15 cellular contexts compared by ENCODE assay signal in the genomic region with DNA sequence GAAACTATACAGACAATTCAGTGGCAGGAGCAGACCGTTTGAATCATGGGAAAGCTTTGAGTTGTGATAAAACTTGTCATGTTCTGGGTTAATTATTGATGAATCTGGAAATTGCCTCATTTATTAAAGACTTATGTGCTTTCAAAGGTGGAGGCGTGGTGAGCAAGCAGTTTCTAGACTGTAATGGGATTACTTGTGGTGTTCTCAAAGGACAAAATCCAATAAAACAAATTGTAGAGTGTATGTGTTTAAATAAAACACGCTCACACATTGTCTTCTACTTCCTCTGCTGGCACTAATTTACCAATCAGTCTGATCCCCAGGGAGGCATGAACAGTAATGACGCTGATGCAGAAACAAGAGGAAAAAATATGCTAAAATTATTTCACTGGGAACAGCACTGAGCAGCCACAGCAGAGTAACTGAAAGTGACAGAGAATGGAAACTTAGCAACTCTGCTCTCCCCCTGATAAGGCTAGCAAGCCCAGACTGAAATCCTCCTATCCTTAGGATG. TPM values are rescaled to one million over a fixed set of nuclear protein-coding genes. Genes with fewer than 3 reads are reported as not detected.
DNase-seq lines count a peak whose midpoint lies in the region; ATAC-seq and TF ChIP-seq lines count a peak whose summit lies in the region.
"Had no signal": no experiment of that assay in that cellular context is flagged by ENCODE, and none has a peak within 500 bp of the region (broad histone marks: within the 10 kb centered on the region; RNA-seq: fewer than 3 reads in every experiment).

No MANE protein-coding gene starts in this region.

- TF ChIP-seq CTCF in body of pancreas (IDR thresholded peaks at IDR 0.05) = peak in 1 of 7 experiments; percentile 1
- no peak for TF ChIP-seq CTCF in mucosa of descending colon (IDR thresholded peaks at IDR 0.05)

- peak overlapping the region in 5 of 11 experiments; percentile 13 to 51 (median 40); a peak in 7 of 22 replicates for H3K27ac ChIP-seq in BLaER1 treated with 17β-estradiol and CSF1 and Interleukin-3, amounts not matched to agents 10 nM and 100 nM
- peak overlapping the region in 3 of 4 donors; percentile 71 to 84 (median 76) for H3K27ac ChIP-seq in body of pancreas
- H3K27ac ChIP-seq: gastroesophageal sphincter had no signal

- no peak overlapping the region for H3K4me3 Mint-ChIP-seq in activated CD4-positive, alpha-beta T cell treated with anti-CD3 and anti-CD28 coated beads, Interleukin-2, amount 10 ng/mL, durations not matched to agents 24 days and 14 days
- H3K4me3 Mint-ChIP-seq in T-helper 17 cell = no peak overlapping the region
- H3K4me3 Mint-ChIP-seq: CD4-positive, alpha-beta memory T cell; memory B cell; T-cell had no signal

- H3K4me3 ChIP-seq in BLaER1 treated with 17β-estradiol and CSF1 and Interleukin-3, amounts not matched to agents 10 nM and 100 nM = no peak overlapping the region
- H3K4me3 ChIP-seq in body of pancreas (no peak overlapping the region), mucosa of descending colon (no peak overlapping the region)
- H3K4me3 ChIP-seq: gastroesophageal sphincter, sigmoid colon had no signal

- peak overlapping the region in 4 of 11 experiments; percentile 4 to 52 (median 40); a peak in 8 of 22 replicates for H3K9ac ChIP-seq in BLaER1 treated with 17β-estradiol and CSF1 and Interleukin-3, amounts not matched to agents 10 nM and 100 nM

- H3K27me3 Mint-ChIP-seq in activated CD4-positive, alpha-beta T cell treated with anti-CD3 and anti-CD28 coated beads, Interleukin-2, amount 10 ng/mL, durations not matched to agents 24 days and 14 days = no peaks in the 10 kb centered on the region
- peaks cover 45% of the 10 kb centered on the region for H3K27me3 Mint-ChIP-seq in T-helper 17 cell

- TF ChIP-seq POLR2A in body of pancreas (IDR thresholded peaks at IDR 0.05) = no peak

- H3K4me1 ChIP-seq in BLaER1 treated with 17β-estradiol and CSF1 and Interleukin-3, amounts not matched to agents 10 nM and 100 nM = peaks cover 24 to 82% (median 75%) of the 10 kb centered on the region in 10 experiments
- H3K4me1 ChIP-seq in body of pancreas (peaks cover 53% of the 10 kb centered on the region), mucosa of descending colon (ENCODE audit: low read depth) (peaks cover 16% of the 10 kb centered on the region)

- H3K36me3 ChIP-seq in BLaER1 treated with 17β-estradiol and CSF1 and Interleukin-3, amounts not matched to agents 10 nM and 100 nM = no peaks in the 10 kb centered on the region
- H3K36me3 ChIP-seq in body of pancreas (replicated peaks in 1 of 2; ENCODE audit: insufficient read depth in 1 of 2, low read depth in 2 of 2) (no peaks in the 10 kb centered on the region), mucosa of descending colon (ENCODE audit: low read depth) (no peaks in the 10 kb centered on the region)
- H3K36me3 ChIP-seq: gastroesophageal sphincter, sigmoid colon had no signal

- no peaks in the 10 kb centered on the region for H3K9me3 Mint-ChIP-seq in activated CD4-positive, alpha-beta T cell treated with anti-CD3 and anti-CD28 coated beads, Interleukin-2, amount 10 ng/mL, durations not matched to agents 24 days and 14 days
- H3K9me3 Mint-ChIP-seq: activated naive CD4-positive, alpha-beta T cell treated with anti-CD3 and anti-CD28 coated beads, Interleukin-2, amount 50 U/mL, for 72 hours; memory B cell; T-cell had no signal

- H3K4me2 ChIP-seq in BLaER1 treated with 17β-estradiol and CSF1 and Interleukin-3, amounts not matched to agents 10 nM and 100 nM = peak overlapping the region; percentile 25 to 85 (median 63); a peak in 21 of 22 replicates

- H3K9me3 ChIP-seq in BLaER1 treated with 17β-estradiol and CSF1 and Interleukin-3, amounts not matched to agents 10 nM and 100 nM (replicated peaks in 1 of 11) = no peaks in the 10 kb centered on the region
- no peaks in the 10 kb centered on the region for H3K9me3 ChIP-seq in body of pancreas
- H3K9me3 ChIP-seq in mucosa of descending colon = no peaks in the 10 kb centered on the region
- no peaks in the 10 kb centered on the region for H3K9me3 ChIP-seq in T-helper 17 cell (ENCODE audit: control insufficient read depth, low read length, poor library complexity, severe bottlenecking)
- H3K9me3 ChIP-seq: gastroesophageal sphincter, sigmoid colon had no signal

- DNase-seq in body of pancreas = peak; percentile 40 to 69 (median 54)
- DNase-seq in mucosa of descending colon = peak in 1 of 3 donors; percentile 37
- DNase-seq in midbrain (lab: John Stamatoyannopoulos, UW) = no peak
- no peak for DNase-seq in activated CD4-positive, alpha-beta T cell treated with anti-CD3 and anti-CD28 coated beads, Interleukin-2, amount 10 ng/mL, durations not matched to agents 24 days and 14 days
- DNase-seq in activated CD4-positive, alpha-beta T cell treated with anti-CD3 and anti-CD28 coated beads for 48 hours = no peak
- DNase-seq in T-helper 17 cell = no peak
- DNase-seq: CD4-positive, alpha-beta memory T cell; MM.1S; sigmoid colon; T-cell had no signal

- no peaks in the 10 kb centered on the region for H3K27me3 ChIP-seq in BLaER1 treated with 17β-estradiol and CSF1 and Interleukin-3, amounts not matched to agents 10 nM and 100 nM
- no peaks in the 10 kb centered on the region for H3K27me3 ChIP-seq in body of pancreas
- H3K27me3 ChIP-seq: gastroesophageal sphincter, sigmoid colon had no signal

- H4K20me1 ChIP-seq in BLaER1 treated with 17β-estradiol and CSF1 and Interleukin-3, amounts not matched to agents 10 nM and 100 nM = peaks cover 0 to 70% (median 18%) of the 10 kb centered on the region in 11 experiments; a peak in 15 of 22 replicates

- 12 to 17% methylated on average over 4 of the region's 4 CpGs for WGBS in body of pancreas, 2 donors

- ATAC-seq in HG03432 (IDR thresholded peaks at IDR 0.05; ENCODE audit: unreplicated experiment) (peak; percentile 46), body of pancreas (peak; percentile 79), mucosa of descending colon (peak; percentile 80), T-helper 17 cell (no peak)
- ATAC-seq: activated naive CD4-positive, alpha-beta T cell treated with anti-CD3 and anti-CD28 coated beads, Interleukin-2, amount 50 U/mL, for 72 hours; gastroesophageal sphincter; T-cell had no signal

- H3K27ac Mint-ChIP-seq in activated CD4-positive, alpha-beta T cell treated with anti-CD3 and anti-CD28 coated beads, Interleukin-2, amount 10 ng/mL, durations not matched to agents 24 days and 14 days = no peak overlapping the region
- no peak overlapping the region for H3K27ac Mint-ChIP-seq in T-helper 17 cell
- H3K27ac Mint-ChIP-seq: activated naive CD4-positive, alpha-beta T cell treated with anti-CD3 and anti-CD28 coated beads, Interleukin-2, amount 50 U/mL, for 72 hours; CD4-positive, alpha-beta memory T cell; memory B cell; T-cell had no signal

- H3K36me3 Mint-ChIP-seq in activated CD4-positive, alpha-beta T cell treated with anti-CD3 and anti-CD28 coated beads, Interleukin-2, amount 10 ng/mL, durations not matched to agents 24 days and 14 days (ENCODE audit: low read depth) = no peaks in the 10 kb centered on the region
- no peaks in the 10 kb centered on the region for H3K36me3 Mint-ChIP-seq in T-helper 17 cell (ENCODE audit: low read depth)
- H3K36me3 Mint-ChIP-seq: activated naive CD4-positive, alpha-beta T cell treated with anti-CD3 and anti-CD28 coated beads, Interleukin-2, amount 50 U/mL, for 72 hours; CD4-positive, alpha-beta memory T cell; memory B cell; T-cell had no signal

- intact Hi-C loops in body of pancreas (cut with DNase I) (loop anchor here (10.0 kb wide), 1 partner anchor 115 kb away; no protein-coding TSS in a partner anchor), mucosa of descending colon (cut with DNase I, micrococcal nuclease) (no loop called here)
- intact Hi-C loops in activated CD4-positive, alpha-beta T cell treated with anti-CD3 and anti-CD28 coated beads, Interleukin-2, amount 10 ng/mL, durations not matched to agents 24 days and 14 days (cut with micrococcal nuclease) = no loop called here

- H3K4me1 Mint-ChIP-seq in activated CD4-positive, alpha-beta T cell treated with anti-CD3 and anti-CD28 coated beads, Interleukin-2, amount 10 ng/mL, durations not matched to agents 24 days and 14 days = no peaks in the 10 kb centered on the region
- no peaks in the 10 kb centered on the region for H3K4me1 Mint-ChIP-seq in T-helper 17 cell
- H3K4me1 Mint-ChIP-seq: CD4-positive, alpha-beta memory T cell; memory B cell; T-cell had no signal

RNA-seq across cellular contexts. Expression of a gene that starts 25.0 kb away (rescaled TPM):
- total RNA-seq in body of pancreas (10 to 100 TPM; 36.1 to 48.5 TPM), mucosa of descending colon (10 to 100 TPM; 39.5 to 87.9 (median 47.0) TPM), T-helper 17 cell (1 to 10 TPM in 1 of 2 donors, under 1 TPM in 1; 0.32 to 8.2 TPM)
- total RNA-seq in activated CD4-positive, alpha-beta T cell treated with anti-CD3 and anti-CD28 coated beads, Interleukin-2, amount 10 ng/mL, durations not matched to agents 24 days and 14 days = 2.3 and 2.9 TPM in 2 replicates

Comparison
In these comparisons a context has a peak if more than half of its experiments do, and no peak if none do; other contexts are left out.
1. DNase-seq: peak in body of pancreas (4 of 4); none in midbrain (single experiment), activated CD4-positive, alpha-beta T cell treated with anti-CD3 and anti-CD28 coated beads, Interleukin-2, amount 10 ng/mL, durations not matched to agents 24 days and 14 days (single experiment), activated CD4-positive, alpha-beta T cell treated with anti-CD3 and anti-CD28 coated beads for 48 hours (single experiment) and T-helper 17 cell (0 of 3).